In the genomic region with DNA sequence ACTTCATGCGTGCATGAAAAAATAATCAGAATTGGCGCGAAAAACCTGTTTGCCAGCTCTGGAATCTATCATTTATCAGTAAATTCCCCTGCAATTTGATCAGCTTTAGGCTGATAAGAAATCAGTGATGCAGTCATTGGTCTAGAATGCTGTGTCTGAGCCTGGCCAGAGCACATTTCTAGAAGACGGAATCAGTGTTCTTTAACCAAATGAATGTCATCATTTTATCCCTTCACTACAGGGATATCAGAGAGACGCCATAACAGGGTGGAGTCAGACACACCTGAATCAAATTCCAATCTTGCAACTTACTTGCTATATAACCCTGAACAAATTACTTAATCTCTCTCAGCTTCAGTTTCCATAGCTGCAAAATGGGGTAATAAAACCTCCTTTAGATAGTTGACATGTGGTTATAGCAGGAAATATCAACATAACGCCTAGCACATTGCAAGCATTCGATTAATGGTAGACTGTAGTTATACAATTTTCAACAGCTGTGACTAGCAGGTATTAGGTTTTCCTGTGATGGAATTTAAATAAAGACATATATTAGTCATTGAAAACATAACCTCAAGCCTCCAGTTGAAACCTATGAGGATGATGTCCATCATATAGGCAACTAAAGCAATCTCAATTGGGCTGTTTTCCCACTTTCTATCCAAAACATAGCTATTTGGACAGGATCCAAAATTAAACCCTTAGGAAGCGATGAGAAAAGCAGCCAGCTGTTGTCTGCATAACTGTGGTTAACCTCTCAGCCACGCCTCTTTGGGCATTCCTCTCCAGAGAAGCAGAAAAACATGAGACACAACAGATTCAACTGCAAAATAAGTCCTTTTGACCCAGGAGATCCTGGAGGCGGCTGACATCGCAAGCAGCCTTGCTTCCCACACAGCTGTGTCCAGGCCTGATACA, we compare ENCODE assay signal across 10 cellular contexts. TPM values are rescaled to one million over a fixed set of nuclear protein-coding genes. Genes with fewer than 3 reads are reported as not detected.
DNase-seq lines count a peak whose midpoint lies in the region; ATAC-seq and TF ChIP-seq lines count a peak whose summit lies in the region.
"Had no signal": no experiment of that assay in that cellular context is flagged by ENCODE, and none has a peak within 500 bp of the region (broad histone marks: within the 10 kb centered on the region; RNA-seq: fewer than 3 reads in every experiment).

No MANE protein-coding gene starts in this region.

- intact Hi-C loops in A673 (cut with micrococcal nuclease; ENCODE audit: unreplicated experiment) (no loop called here), HCT116 (cut with micrococcal nuclease) (no loop called here), esophagus squamous epithelium (cut with DNase I) (no loop called here)

- peaks cover 3% of the 10 kb centered on the region for H3K4me1 ChIP-seq in A673 (ENCODE audit: insufficient read depth, low read length, poor library complexity, severe bottlenecking)
- H3K4me1 ChIP-seq in HCT116 (ENCODE audit: control insufficient read depth in 1 of 2, insufficient read depth in 2 of 2, low read length in 2 of 2), result peaks cover 4 to 8% of the 10 kb centered on the region in 2 experiments; a peak in 3 of 4 replicates
- H3K4me1 ChIP-seq in effector memory CD4-positive, alpha-beta T cell (ENCODE audit: control insufficient read depth, insufficient read depth, low read length, poor library complexity, severe bottlenecking), result peaks cover 9% of the 10 kb centered on the region
- peaks cover 7% of the 10 kb centered on the region for H3K4me1 ChIP-seq in smooth muscle cell (ENCODE audit: low read depth)
- H3K4me1 ChIP-seq in esophagus squamous epithelium, result peaks cover 0 to 20% (median 4%) of the 10 kb centered on the region in 3 donors

- H3K36me3 ChIP-seq in A673 (ENCODE audit: insufficient read depth, low read length, poor library complexity, severe bottlenecking) (no peaks in the 10 kb centered on the region), HCT116 (ENCODE audit: control insufficient read depth in 1 of 2, insufficient read depth in 2 of 2, low read length in 2 of 2) (no peaks in the 10 kb centered on the region), smooth muscle cell (ENCODE audit: low read depth) (no peaks in the 10 kb centered on the region), esophagus squamous epithelium (no peaks in the 10 kb centered on the region)
- no peaks in the 10 kb centered on the region for H3K36me3 ChIP-seq in effector memory CD4-positive, alpha-beta T cell (ENCODE audit: control insufficient read depth, insufficient read depth, low read length)
- H3K36me3 ChIP-seq: cardiac muscle cell had no signal

- DNase-seq in A673 (ENCODE audit: low spot score), result peak; percentile 66
- DNase-seq in HCT116 (ENCODE audit: low read depth, low spot score), result no peak
- DNase-seq in T-helper 22 cell (ENCODE audit: low read depth), result peak; percentile 7
- DNase-seq in effector memory CD4-positive, alpha-beta T cell, result peak in 2 of 3 donors; percentile 6 to 18
- no peak for DNase-seq in smooth muscle cell (lab: John Stamatoyannopoulos, UW; ENCODE audit: unreplicated experiment)
- DNase-seq in esophagus squamous epithelium (lab: John Stamatoyannopoulos, UW), result no peak
- DNase-seq: stimulated activated naive B cell treated with anti-CD40 and anti-IgM and Interleukin-4, amounts not matched to agents 10 μg/mL and 1 μg/mL and 100 μg/mL, for 72 hours had no signal

- H3K27me3 ChIP-seq in A673 (replicated peaks; ENCODE audit: insufficient read depth, low read depth, low read length, poor library complexity) (no peaks in the 10 kb centered on the region), HCT116 (ENCODE audit: insufficient read depth, low read length) (no peaks in the 10 kb centered on the region), smooth muscle cell (ENCODE audit: low read depth) (no peaks in the 10 kb centered on the region), esophagus squamous epithelium (peaks cover 0 to 10% (median 0%) of the 10 kb centered on the region in 4 donors)
- no peaks in the 10 kb centered on the region for H3K27me3 ChIP-seq in effector memory CD4-positive, alpha-beta T cell (replicated peaks; ENCODE audit: control insufficient read depth, insufficient read depth, low read length, poor library complexity, severe bottlenecking)
- H3K27me3 ChIP-seq: cardiac muscle cell had no signal

- WGBS in smooth muscle cell (ENCODE audit: low lambda C conversion rate), result 17% methylated on average over 11 of the region's 11 CpGs
- WGBS in esophagus squamous epithelium, 2 donors, result 46 to 49% methylated on average over 11 of the region's 11 CpGs

- BruUV-seq in A673 (replicated peaks; lab: Mats Ljungman, UMichigan), result no TSS peak
- BruUV-seq in HCT116 (replicated peaks; lab: Mats Ljungman, UMichigan), result no TSS peak

- H3K4me3 ChIP-seq in A673 (ENCODE audit: low read depth, low read length, poor library complexity, severe bottlenecking) (no peak overlapping the region), HCT116 (replicated peaks in 1 of 2; ENCODE audit: low read depth in 1 of 2, low read length in 2 of 2) (no peak overlapping the region), smooth muscle cell (peak overlapping the region; percentile 15), esophagus squamous epithelium (no peak overlapping the region)
- H3K4me3 ChIP-seq in effector memory CD4-positive, alpha-beta T cell (ENCODE audit: insufficient read depth, low read depth, low read length, poor library complexity, severe bottlenecking), result peak overlapping the region; percentile 39
- H3K4me3 ChIP-seq: cardiac muscle cell had no signal

- TF ChIP-seq CTCF in A673 (conservative IDR thresholded peaks at IDR 0.05; ENCODE audit: low read depth, low read length) (no peak), HCT116 (IDR thresholded peaks at IDR 0.05 in 2 of 3, conservative IDR thresholded peaks at IDR 0.05 in 1 of 3; ENCODE audit: borderline replicate concordance in 1 of 3, insufficient read depth in 1 of 3, low read depth in 2 of 3, low read length in 2 of 3) (no peak), smooth muscle cell (IDR thresholded peaks at IDR 0.05; ENCODE audit: borderline replicate concordance, insufficient read depth, poor library complexity, severe bottlenecking) (no peak), esophagus squamous epithelium (IDR thresholded peaks at IDR 0.05) (no peak)

- H3F3A ChIP-seq in smooth muscle cell (ENCODE audit: low read depth), result peaks cover 4% of the 10 kb centered on the region

- no peak overlapping the region for H2AFZ ChIP-seq in HCT116 (ENCODE audit: low read depth, low read length, poor library complexity, severe bottlenecking)
- H2AFZ ChIP-seq in smooth muscle cell (ENCODE audit: low read depth), result no peak overlapping the region

- H3K27ac ChIP-seq in A673 (ENCODE audit: low read depth, low read length, poor library complexity, severe bottlenecking), result no peak overlapping the region
- H3K27ac ChIP-seq in HCT116 (ENCODE audit: low read depth, low read length), result no peak overlapping the region
- peak overlapping the region; percentile 39 for H3K27ac ChIP-seq in effector memory CD4-positive, alpha-beta T cell (ENCODE audit: insufficient read depth, low read length, poor library complexity, severe bottlenecking)
- H3K27ac ChIP-seq in smooth muscle cell (ENCODE audit: low read depth), result peak overlapping the region; percentile 90
- H3K27ac ChIP-seq in esophagus squamous epithelium, result no peak overlapping the region
- H3K27ac ChIP-seq: cardiac muscle cell had no signal

- no peaks in the 10 kb centered on the region for H3K9me2 ChIP-seq in HCT116 (ENCODE audit: insufficient read depth)

- no peaks in the 10 kb centered on the region for H4K20me1 ChIP-seq in HCT116 (ENCODE audit: insufficient read depth)
- no peaks in the 10 kb centered on the region for H4K20me1 ChIP-seq in smooth muscle cell (ENCODE audit: low read depth)

- TF ChIP-seq POLR2A in HCT116 (IDR thresholded peaks at IDR 0.05; ENCODE audit: borderline replicate concordance, extremely low read depth, insufficient read depth, insufficient read length) (no peak), esophagus squamous epithelium (IDR thresholded peaks at IDR 0.05) (no peak)

- H3K9ac ChIP-seq in HCT116 (ENCODE audit: low read length), result no peak overlapping the region
- H3K9ac ChIP-seq in smooth muscle cell (ENCODE audit: low read depth), result peak overlapping the region; percentile 77

- H3K79me2 ChIP-seq in HCT116 (ENCODE audit: insufficient read depth, low read length) (no peaks in the 10 kb centered on the region), smooth muscle cell (ENCODE audit: low read depth) (no peaks in the 10 kb centered on the region)

- ATAC-seq in HCT116, result no peak
- no peak for ATAC-seq in GM21360 (IDR thresholded peaks at IDR 0.05; ENCODE audit: unreplicated experiment)
- no peak for ATAC-seq in HG03159 (IDR thresholded peaks at IDR 0.05; ENCODE audit: unreplicated experiment)

- RAD21 ChIA-PET in HCT116 (lab: Charles Lee; ENCODE audit: low non-redundant PET in 1 of 2, low total read pairs in 2 of 2, uncharacterized antibody in 2 of 2, unreplicated experiment in 2 of 2), result no interaction called here

- peaks cover 6% of the 10 kb centered on the region for H3K9me3 ChIP-seq in A673 (ENCODE audit: low read depth, low read length, poor library complexity, severe bottlenecking)
- H3K9me3 ChIP-seq in HCT116 (ENCODE audit: control insufficient read depth in 1 of 2, insufficient read depth in 1 of 2, low read depth in 1 of 2, low read length in 2 of 2), result no peaks in the 10 kb centered on the region
- no peaks in the 10 kb centered on the region for H3K9me3 ChIP-seq in effector memory CD4-positive, alpha-beta T cell (ENCODE audit: control insufficient read depth, low read length)
- no peaks in the 10 kb centered on the region for H3K9me3 ChIP-seq in smooth muscle cell (replicated peaks; ENCODE audit: low read depth)
- H3K9me3 ChIP-seq in esophagus squamous epithelium, result no peaks in the 10 kb centered on the region

- peak overlapping the region; percentile 15; the same call in 1 of the 2 replicates for H3K4me2 ChIP-seq in HCT116 (ENCODE audit: low read length)
- peak overlapping the region; percentile 73 for H3K4me2 ChIP-seq in smooth muscle cell

- CTCF ChIA-PET in A673 (lab: Charles Lee), result no interaction called here
- CTCF ChIA-PET in HCT116 (lab: Charles Lee), result interaction anchor here (1.2 to 1.5 kb wide), 2 partner anchors 22 kb away, joined by 4 read pairs; no protein-coding TSS in a partner anchor

- POLR2A ChIA-PET in A673 (lab: Charles Lee; ENCODE audit: low non-redundant PET), result no interaction called here
- POLR2A ChIA-PET in HCT116 (lab: Charles Lee), result no interaction called here

- no peak for TF ChIP-seq RAD21 in HCT116 (IDR thresholded peaks at IDR 0.05; ENCODE audit: low read depth)

TF ChIP-seq in HCT116, 20 proteins besides CTCF, POLR2A, EP300 and RAD21 (continues in another document):
- TF ChIP-seq SRF (IDR thresholded peaks at IDR 0.05; ENCODE audit: low read depth), result no peak
- TF ChIP-seq TCF7L2 (IDR thresholded peaks at IDR 0.05; ENCODE audit: borderline replicate concordance, extremely low read depth, insufficient read depth, insufficient read length), result no peak
- TF ChIP-seq EZH2 (IDR thresholded peaks at IDR 0.05), result no peak

RNA-seq across cellular contexts. Expression of gene UBL3, which starts 51.6 kb away (rescaled TPM):
- total RNA-seq in A673 (2021) (12.0 and 13.0 TPM in 2 replicates), HCT116 (2021; ENCODE audit: unreplicated experiment) (10.7 TPM), smooth muscle cell (46.6 and 59.2 TPM in 2 replicates), esophagus squamous epithelium (10 to 100 TPM; 28.1 to 47.1 (median 35.4) TPM)
- polyA plus RNA-seq in HCT116 (2012), result 3.9 and 5.2 TPM in 2 replicates
- polyA plus RNA-seq in smooth muscle cell, result 25.2 and 32.0 TPM in 2 replicates

Comparison
In these comparisons a context has a peak if more than half of its experiments do, and no peak if none do; other contexts are left out.
1. DNase-seq: peak in A673 (single experiment), T-helper 22 cell (single experiment) and effector memory CD4-positive, alpha-beta T cell (2 of 3); none in HCT116 (single experiment), smooth muscle cell (single experiment) and esophagus squamous epithelium (single experiment).
2. H3K27ac ChIP-seq: peak in effector memory CD4-positive, alpha-beta T cell (single experiment) and smooth muscle cell (single experiment); none in A673 (single experiment), HCT116 (single experiment) and esophagus squamous epithelium (0 of 4).
3. H3K4me3 ChIP-seq: peak in effector memory CD4-positive, alpha-beta T cell (single experiment) and smooth muscle cell (single experiment); none in A673 (single experiment), HCT116 (0 of 2) and esophagus squamous epithelium (0 of 4).